In genomic region chr1:173867141-173867752, GRCh38 we compare ENCODE assay signal across 8 cellular contexts. TPM values are rescaled to one million over a fixed set of nuclear protein-coding genes. Genes with fewer than 3 reads are reported as not detected.
DNase-seq lines count a peak whose midpoint lies in the region; ATAC-seq lines count a peak whose summit lies in the region.

No MANE protein-coding gene starts in this region.

- peak overlapping the region; percentile 84 for H3K27ac Mint-ChIP-seq in stimulated activated memory B cell treated with anti-CD40 and anti-IgM and Interleukin-4, amounts not matched to agents 10 μg/mL and 1 μg/mL and 100 μg/mL, for 72 hours

- H3K36me3 Mint-ChIP-seq in stimulated activated memory B cell treated with anti-CD40 and anti-IgM and Interleukin-4, amounts not matched to agents 10 μg/mL and 1 μg/mL and 100 μg/mL, for 72 hours = peaks cover 59% of the 10 kb centered on the region

- no peak for DNase-seq in Jurkat, Clone E6-1 (ENCODE audit: low read depth, low spot score)
- DNase-seq in islet precursor cell = peak; percentile 56
- no peak for DNase-seq in NCI-H2081 treated with DMSO at 0.1 percent for 48 hours (lab: John Stamatoyannopoulos, UW)
- no peak for DNase-seq in 8988T

- H3K27me3 Mint-ChIP-seq in stimulated activated memory B cell treated with anti-CD40 and anti-IgM and Interleukin-4, amounts not matched to agents 10 μg/mL and 1 μg/mL and 100 μg/mL, for 72 hours = no peaks in the 10 kb centered on the region

- no peaks in the 10 kb centered on the region for H3K9me3 Mint-ChIP-seq in stimulated activated memory B cell treated with anti-CD40 and anti-IgM and Interleukin-4, amounts not matched to agents 10 μg/mL and 1 μg/mL and 100 μg/mL, for 72 hours

- H3K27ac ChIP-seq in BLaER1 (peak overlapping the region; percentile 94), angular gyrus (ENCODE audit: low read depth, low read length) (peak overlapping the region; percentile 80)

- H3K4me1 ChIP-seq in BLaER1 = peaks cover 59% of the 10 kb centered on the region

- peak overlapping the region; percentile 95 for H3K4me3 Mint-ChIP-seq in stimulated activated memory B cell treated with anti-CD40 and anti-IgM and Interleukin-4, amounts not matched to agents 10 μg/mL and 1 μg/mL and 100 μg/mL, for 72 hours

- peak overlapping the region; percentile 86 for H3K4me3 ChIP-seq in BLaER1
- peak overlapping the region; percentile 97 for H3K4me3 ChIP-seq in Jurkat, Clone E6-1 (ENCODE audit: low read length)

- peaks cover 51% of the 10 kb centered on the region for H4K20me1 ChIP-seq in BLaER1

- H3K27me3 ChIP-seq in BLaER1 = no peaks in the 10 kb centered on the region

- H3K9ac ChIP-seq in BLaER1 = peak overlapping the region; percentile 97

- peaks cover 68% of the 10 kb centered on the region for H3K4me1 Mint-ChIP-seq in stimulated activated memory B cell treated with anti-CD40 and anti-IgM and Interleukin-4, amounts not matched to agents 10 μg/mL and 1 μg/mL and 100 μg/mL, for 72 hours

- H3K36me3 ChIP-seq in BLaER1 = peaks cover 50% of the 10 kb centered on the region

- peak overlapping the region; percentile 86 for H3K4me2 ChIP-seq in BLaER1

- no peaks in the 10 kb centered on the region for H3K9me3 ChIP-seq in BLaER1

- no peak for ATAC-seq in stimulated activated memory B cell treated with anti-CD40 and anti-IgM and Interleukin-4, amounts not matched to agents 10 μg/mL and 1 μg/mL and 100 μg/mL, for 72 hours
- no peak for ATAC-seq in HG02588 (IDR thresholded peaks at IDR 0.05; ENCODE audit: unreplicated experiment)

RNA-seq across cellular contexts. Expression of gene GAS5, which starts 0.5 kb away (rescaled TPM):
- 506 TPM for polyA plus RNA-seq in Jurkat, Clone E6-1 (2012; ENCODE audit: insufficient read depth, insufficient read length)

RNA-seq across cellular contexts. Expression of gene ZBTB37, which starts 0.9 kb away (rescaled TPM):
- 3.5 TPM for polyA plus RNA-seq in Jurkat, Clone E6-1 (2012; ENCODE audit: insufficient read depth, insufficient read length)

RNA-seq across cellular contexts. Expression of gene CENPL, which starts 42.6 kb away (rescaled TPM):
- polyA plus RNA-seq in Jurkat, Clone E6-1 (2012; ENCODE audit: insufficient read depth, insufficient read length) = 17.3 TPM

RNA-seq across cellular contexts. Expression of gene DARS2, which starts 42.8 kb away (rescaled TPM):
- 25.5 TPM for polyA plus RNA-seq in Jurkat, Clone E6-1 (2012; ENCODE audit: insufficient read depth, insufficient read length)

RNA-seq across cellular contexts. Expression of gene SERPINC1, which starts 49.9 kb away (rescaled TPM):
- polyA plus RNA-seq in Jurkat, Clone E6-1 (2012; ENCODE audit: insufficient read depth, insufficient read length) = not detected
